ENCODE assay signal across 20 cellular contexts in the genomic region with DNA sequence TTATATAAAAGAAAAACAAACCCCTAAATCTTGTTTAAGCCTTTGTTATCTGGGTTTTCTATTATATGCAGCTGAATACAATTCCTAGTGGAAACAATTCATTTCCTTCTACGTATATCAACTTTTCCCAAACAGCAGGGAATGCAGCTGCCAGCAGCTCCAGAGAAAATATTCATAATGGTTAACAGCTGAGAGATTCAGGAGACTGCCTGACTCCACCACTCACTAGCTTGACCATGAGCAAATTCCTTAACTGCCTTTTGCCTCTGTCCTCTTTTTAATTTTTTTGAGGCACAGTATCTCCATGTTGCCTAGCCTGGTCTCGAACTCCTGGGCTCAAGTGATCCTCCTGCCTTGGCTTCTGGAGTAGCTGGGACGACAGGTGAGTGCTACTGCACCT.
"Had no signal": no experiment of that assay in that cellular context is flagged by ENCODE, and none has a peak within 500 bp of the region (broad histone marks: within the 10 kb centered on the region; RNA-seq: fewer than 3 reads in every experiment).

No MANE protein-coding gene starts in this region.

- H3K36me3 Mint-ChIP-seq: memory B cell; naive thymus-derived CD4-positive, alpha-beta T cell; stimulated activated naive B cell treated with anti-CD40 and anti-IgM and Interleukin-4, amounts not matched to agents 10 μg/mL and 1 μg/mL and 100 μg/mL, for 72 hours had no signal

- DNase-seq: esophagus squamous epithelium; gastrocnemius medialis; islet precursor cell; left ventricle myocardium inferior; lower lobe of right lung; midbrain; naive thymus-derived CD4-positive, alpha-beta T cell; posterior cingulate gyrus; stimulated activated CD4-positive, alpha-beta T cell treated with anti-CD3 and anti-CD28 coated beads, Interleukin-2, amount 100 ng/mL, for 24 hours; stimulated activated CD4-positive, alpha-beta T cell treated with anti-CD3 and anti-CD28 coated beads, Interleukin-4, amount 100 ng/mL, for 4 hours; stimulated activated naive B cell treated with anti-CD40 and anti-IgM and Interleukin-4, amounts not matched to agents 10 μg/mL and 1 μg/mL and 100 μg/mL, for 72 hours; stimulated activated naive CD8-positive, alpha-beta T cell treated with anti-CD3 and anti-CD28 coated beads, Interleukin-15, amount 100 ng/mL, for 72 hours; testis; upper lobe of right lung had no signal

- H3K4me1 ChIP-seq: esophagus squamous epithelium, lower lobe of right lung, testis, upper lobe of right lung, vagina had no signal

- H3K27ac ChIP-seq: esophagus squamous epithelium, gastrocnemius medialis, left ventricle myocardium inferior, lower lobe of right lung, testis, tibial nerve, upper lobe of right lung, vagina had no signal

- H3K27me3 ChIP-seq: esophagus squamous epithelium, gastrocnemius medialis, testis, tibial nerve, upper lobe of right lung, vagina had no signal

- H3K27me3 Mint-ChIP-seq: dendritic cell treated with granulocyte-macrophage colony-stimulating factor and Interleukin-4, amounts not matched to agents 40 ng/mL and 50 ng/mL, for 4 days; stimulated activated naive B cell treated with anti-CD40 and anti-IgM and Interleukin-4, amounts not matched to agents 10 μg/mL and 1 μg/mL and 100 μg/mL, for 72 hours had no signal

- H3K4me3 Mint-ChIP-seq: dendritic cell treated with granulocyte-macrophage colony-stimulating factor and Interleukin-4, amounts not matched to agents 40 ng/mL and 50 ng/mL, for 4 days; memory B cell; naive thymus-derived CD4-positive, alpha-beta T cell; neural crest cell; stimulated activated naive B cell treated with anti-CD40 and anti-IgM and Interleukin-4, amounts not matched to agents 10 μg/mL and 1 μg/mL and 100 μg/mL, for 72 hours; stimulated activated naive CD8-positive, alpha-beta T cell treated with anti-CD3 and anti-CD28 coated beads, Interleukin-15, amount 100 ng/mL, for 72 hours had no signal

- H3K4me1 Mint-ChIP-seq: stimulated activated naive CD8-positive, alpha-beta T cell treated with anti-CD3 and anti-CD28 coated beads, Interleukin-15, amount 100 ng/mL, for 72 hours had no signal

- H3K27ac Mint-ChIP-seq: dendritic cell treated with granulocyte-macrophage colony-stimulating factor and Interleukin-4, amounts not matched to agents 40 ng/mL and 50 ng/mL, for 4 days; memory B cell; naive thymus-derived CD4-positive, alpha-beta T cell; stimulated activated naive B cell treated with anti-CD40 and anti-IgM and Interleukin-4, amounts not matched to agents 10 μg/mL and 1 μg/mL and 100 μg/mL, for 72 hours; stimulated activated naive CD8-positive, alpha-beta T cell treated with anti-CD3 and anti-CD28 coated beads, Interleukin-15, amount 100 ng/mL, for 72 hours had no signal

- H3K36me3 ChIP-seq: esophagus squamous epithelium, gastrocnemius medialis, left ventricle myocardium inferior, lower lobe of right lung, tibial nerve, upper lobe of right lung, vagina had no signal

- H3K4me3 ChIP-seq: esophagus squamous epithelium, gastrocnemius medialis, left ventricle myocardium inferior, lower lobe of right lung, skin epidermis, testis, tibial nerve, upper lobe of right lung, vagina had no signal

- H3K9me3 ChIP-seq: esophagus squamous epithelium, gastrocnemius medialis, left ventricle myocardium inferior, lower lobe of right lung, testis, tibial nerve, upper lobe of right lung, vagina had no signal
